ENCODE assay signal across 7 cellular contexts in genomic region chr19:7488736-7489353, GRCh38. TPM values are rescaled to one million over a fixed set of nuclear protein-coding genes. Genes with fewer than 3 reads are reported as not detected.
DNase-seq lines count a peak whose midpoint lies in the region; ATAC-seq and TF ChIP-seq lines count a peak whose summit lies in the region.

Gene PEX11G (minus strand): TSS chr19:7489035. CDS start chr19:7489010, 25 bp downstream.

- DNase-seq in HS-5 (ENCODE audit: low read depth): peak; percentile 52
- peak; percentile 79 for DNase-seq in fibroblast of mammary gland (ENCODE audit: low read depth)
- peak; percentile 84 to 93 (median 91) for DNase-seq in naive thymus-derived CD8-positive, alpha-beta T cell

- POLR2A ChIA-PET in naive thymus-derived CD8-positive, alpha-beta T cell (lab: Charles Lee): interaction anchor here (0.7 to 1.1 kb wide), 4 partner anchors 10 to 1817 kb away, joined by 3 to 4 read pairs (median 3); no protein-coding TSS in a partner anchor

- peaks cover 12% of the 10 kb centered on the region for H3K4me1 Mint-ChIP-seq in activated T-helper 17 cell treated with anti-CD3 and anti-CD28 coated beads, Interleukin-2, amount 50 U/mL, for 72 hours
- H3K4me1 Mint-ChIP-seq in naive thymus-derived CD8-positive, alpha-beta T cell: peaks cover 3 to 27% (median 13%) of the 10 kb centered on the region in 4 donors
- no peaks in the 10 kb centered on the region for H3K4me1 Mint-ChIP-seq in stimulated activated memory B cell treated with anti-CD40 and anti-IgM and Interleukin-4, amounts not matched to agents 10 μg/mL and 1 μg/mL and 100 μg/mL, for 72 hours

- H3K36me3 Mint-ChIP-seq in activated T-helper 17 cell treated with anti-CD3 and anti-CD28 coated beads, Interleukin-2, amount 50 U/mL, for 72 hours (ENCODE audit: low read depth): no peaks in the 10 kb centered on the region
- no peaks in the 10 kb centered on the region for H3K36me3 Mint-ChIP-seq in naive thymus-derived CD8-positive, alpha-beta T cell
- no peaks in the 10 kb centered on the region for H3K36me3 Mint-ChIP-seq in stimulated activated memory B cell treated with anti-CD40 and anti-IgM and Interleukin-4, amounts not matched to agents 10 μg/mL and 1 μg/mL and 100 μg/mL, for 72 hours

- no peak for TF ChIP-seq CTCF in fibroblast of mammary gland (conservative IDR thresholded peaks at IDR 0.05; ENCODE audit: control insufficient read depth, insufficient read depth, low read depth, low read length)

- TF ChIP-seq POLR2A in GM18526 (IDR thresholded peaks at IDR 0.05; ENCODE audit: extremely low read depth, insufficient read length): peak; percentile 73

- peak within 1 kb of the TSS; percentile 83 for H3K4me3 Mint-ChIP-seq in activated T-helper 17 cell treated with anti-CD3 and anti-CD28 coated beads, Interleukin-2, amount 50 U/mL, for 72 hours
- peak within 1 kb of the TSS; percentile 79 to 96 (median 88) for H3K4me3 Mint-ChIP-seq in naive thymus-derived CD8-positive, alpha-beta T cell
- H3K4me3 Mint-ChIP-seq in stimulated activated memory B cell treated with anti-CD40 and anti-IgM and Interleukin-4, amounts not matched to agents 10 μg/mL and 1 μg/mL and 100 μg/mL, for 72 hours: peak within 1 kb of the TSS; percentile 79

- no peaks in the 10 kb centered on the region for H3K27me3 Mint-ChIP-seq in activated T-helper 17 cell treated with anti-CD3 and anti-CD28 coated beads, Interleukin-2, amount 50 U/mL, for 72 hours
- peaks cover 0 to 2% (median 0%) of the 10 kb centered on the region in 5 donors for H3K27me3 Mint-ChIP-seq in naive thymus-derived CD8-positive, alpha-beta T cell
- H3K27me3 Mint-ChIP-seq in stimulated activated memory B cell treated with anti-CD40 and anti-IgM and Interleukin-4, amounts not matched to agents 10 μg/mL and 1 μg/mL and 100 μg/mL, for 72 hours: peaks cover 11% of the 10 kb centered on the region

- peak within 1 kb of the TSS; percentile 89 for H3K27ac Mint-ChIP-seq in activated T-helper 17 cell treated with anti-CD3 and anti-CD28 coated beads, Interleukin-2, amount 50 U/mL, for 72 hours
- peak within 1 kb of the TSS; percentile 82 to 97 (median 92) for H3K27ac Mint-ChIP-seq in naive thymus-derived CD8-positive, alpha-beta T cell
- peak within 1 kb of the TSS; percentile 76 for H3K27ac Mint-ChIP-seq in stimulated activated memory B cell treated with anti-CD40 and anti-IgM and Interleukin-4, amounts not matched to agents 10 μg/mL and 1 μg/mL and 100 μg/mL, for 72 hours

- peak within 1 kb of the TSS; percentile 76 for H3K4me3 ChIP-seq in fibroblast of mammary gland (ENCODE audit: control insufficient read depth, low read depth, low read length)

- no peaks in the 10 kb centered on the region for H3K9me3 Mint-ChIP-seq in activated T-helper 17 cell treated with anti-CD3 and anti-CD28 coated beads, Interleukin-2, amount 50 U/mL, for 72 hours
- H3K9me3 Mint-ChIP-seq in naive thymus-derived CD8-positive, alpha-beta T cell: no peaks in the 10 kb centered on the region
- H3K9me3 Mint-ChIP-seq in stimulated activated memory B cell treated with anti-CD40 and anti-IgM and Interleukin-4, amounts not matched to agents 10 μg/mL and 1 μg/mL and 100 μg/mL, for 72 hours: no peaks in the 10 kb centered on the region

- peak; percentile 85 for ATAC-seq in activated T-helper 17 cell treated with anti-CD3 and anti-CD28 coated beads, Interleukin-2, amount 50 U/mL, for 72 hours (replicated peaks)
- peak; percentile 96 to 97 for ATAC-seq in naive thymus-derived CD8-positive, alpha-beta T cell
- peak; percentile 97 for ATAC-seq in stimulated activated memory B cell treated with anti-CD40 and anti-IgM and Interleukin-4, amounts not matched to agents 10 μg/mL and 1 μg/mL and 100 μg/mL, for 72 hours

TF ChIP-seq in PFSK-1, 5 proteins besides CTCF, POLR2A, EP300 and RAD21:
- TF ChIP-seq POLR2AphosphoS5 (IDR thresholded peaks at IDR 0.05; ENCODE audit: low read depth, low read length) (peak; percentile 80), FOXP2 (optimal IDR thresholded peaks at IDR 0.05; ENCODE audit: borderline replicate concordance, extremely low read depth, extremely low read length, insufficient read depth) (peak; percentile 62), TAF1 (IDR thresholded peaks at IDR 0.05; ENCODE audit: borderline replicate concordance, insufficient read depth, low read length) (peak; percentile 51; the same call in 1 of the 2 replicates)
- TF ChIP-seq, protein P1, sequence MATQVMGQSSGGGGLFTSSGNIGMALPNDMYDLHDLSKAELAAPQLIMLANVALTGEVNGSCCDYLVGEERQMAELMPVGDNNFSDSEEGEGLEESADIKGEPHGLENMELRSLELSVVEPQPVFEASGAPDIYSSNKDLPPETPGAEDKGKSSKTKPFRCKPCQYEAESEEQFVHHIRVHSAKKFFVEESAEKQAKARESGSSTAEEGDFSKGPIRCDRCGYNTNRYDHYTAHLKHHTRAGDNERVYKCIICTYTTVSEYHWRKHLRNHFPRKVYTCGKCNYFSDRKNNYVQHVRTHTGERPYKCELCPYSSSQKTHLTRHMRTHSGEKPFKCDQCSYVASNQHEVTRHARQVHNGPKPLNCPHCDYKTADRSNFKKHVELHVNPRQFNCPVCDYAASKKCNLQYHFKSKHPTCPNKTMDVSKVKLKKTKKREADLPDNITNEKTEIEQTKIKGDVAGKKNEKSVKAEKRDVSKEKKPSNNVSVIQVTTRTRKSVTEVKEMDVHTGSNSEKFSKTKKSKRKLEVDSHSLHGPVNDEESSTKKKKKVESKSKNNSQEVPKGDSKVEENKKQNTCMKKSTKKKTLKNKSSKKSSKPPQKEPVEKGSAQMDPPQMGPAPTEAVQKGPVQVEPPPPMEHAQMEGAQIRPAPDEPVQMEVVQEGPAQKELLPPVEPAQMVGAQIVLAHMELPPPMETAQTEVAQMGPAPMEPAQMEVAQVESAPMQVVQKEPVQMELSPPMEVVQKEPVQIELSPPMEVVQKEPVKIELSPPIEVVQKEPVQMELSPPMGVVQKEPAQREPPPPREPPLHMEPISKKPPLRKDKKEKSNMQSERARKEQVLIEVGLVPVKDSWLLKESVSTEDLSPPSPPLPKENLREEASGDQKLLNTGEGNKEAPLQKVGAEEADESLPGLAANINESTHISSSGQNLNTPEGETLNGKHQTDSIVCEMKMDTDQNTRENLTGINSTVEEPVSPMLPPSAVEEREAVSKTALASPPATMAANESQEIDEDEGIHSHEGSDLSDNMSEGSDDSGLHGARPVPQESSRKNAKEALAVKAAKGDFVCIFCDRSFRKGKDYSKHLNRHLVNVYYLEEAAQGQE (IDR thresholded peaks at IDR 0.05; ENCODE audit: insufficient read depth in 1 of 2, low read depth in 2 of 2, low read length in 2 of 2): no peak

RNA-seq across cellular contexts. Expression of gene PEX11G, which starts in this region (rescaled TPM):
- polyA plus RNA-seq in PFSK-1 (2012; ENCODE audit: insufficient read length, low read depth): 1.3 TPM
- under 1 TPM in 1 of 2 donors, not detected in 1; 0.66 TPM for total RNA-seq in activated T-helper 17 cell treated with anti-CD3 and anti-CD28 coated beads, Interleukin-2, amount 50 U/mL, for 72 hours
- total RNA-seq in naive thymus-derived CD8-positive, alpha-beta T cell: 1 to 10 TPM in 1 of 2 experiments, under 1 TPM in 1; 0.88 to 1.1 TPM
- 1 to 10 TPM in 2 of 3 donors, under 1 TPM in 1; 0.68 to 2.7 (median 2.3) TPM for polyA plus RNA-seq in naive thymus-derived CD8-positive, alpha-beta T cell

Comparison
In these comparisons a context has a peak if more than half of its experiments do, and no peak if none do; other contexts are left out.
1. Peak in every context shown above with its lines: DNase-seq, ATAC-seq and H3K4me3 ChIP-seq.
2. Peak in ATAC-seq in activated T-helper 17 cell treated with anti-CD3 and anti-CD28 coated beads, Interleukin-2, amount 50 U/mL, for 72 hours; RNA of the gene not detected or under 1 TPM.